ENCODE assay signal across 17 cellular contexts in genomic region chr4:150337709-150338108, GRCh38.
DNase-seq lines count a peak whose midpoint lies in the region; TF ChIP-seq lines count a peak whose summit lies in the region.
"Had no signal": no experiment of that assay in that cellular context is flagged by ENCODE, and none has a peak within 500 bp of the region (broad histone marks: within the 10 kb centered on the region; RNA-seq: fewer than 3 reads in every experiment).

No MANE protein-coding gene starts in this region.

- peak overlapping the region; percentile 68 for H3K4me2 ChIP-seq in fibroblast of lung (ENCODE audit: extremely low read depth, insufficient read depth, low read length)
- H3K4me2 ChIP-seq in neural progenitor cell: peak overlapping the region; percentile 54

- TF ChIP-seq CTCF in HFF-Myc (IDR thresholded peaks at IDR 0.05; ENCODE audit: low read depth, low read length, missing control alignments) (no peak), fibroblast of lung (conservative IDR thresholded peaks at IDR 0.05 in 1 of 2, IDR thresholded peaks at IDR 0.05 in 1 of 2; ENCODE audit: low read depth in 1 of 2, low read length in 2 of 2) (no peak), neural progenitor cell (IDR thresholded peaks at IDR 0.05) (no peak)

- peaks cover 10% of the 10 kb centered on the region for H3K4me1 Mint-ChIP-seq in neural progenitor cell

- H3K9ac ChIP-seq in fibroblast of lung (ENCODE audit: insufficient read depth, low read length) (no peak overlapping the region), neural progenitor cell (no peak overlapping the region)

- H3K79me2 ChIP-seq in fibroblast of lung (ENCODE audit: control insufficient read depth, insufficient read depth, low read length): no peaks in the 10 kb centered on the region
- no peaks in the 10 kb centered on the region for H3K79me2 ChIP-seq in neural progenitor cell (ENCODE audit: low read depth)

- DNase-seq in AG20443 (ENCODE audit: low spot score) (peak; percentile 31), HFF-Myc (ENCODE audit: extremely low read depth, low read depth) (peak; percentile 47), fibroblast of lung (ENCODE audit: low read depth in 2 of 2) (peak; percentile 45 to 79), neural progenitor cell (ENCODE audit: low spot score) (no peak), NCI-H1436 (lab: John Stamatoyannopoulos, UW) (no peak), NOMO-1 treated with dmso at 0.1 percent for 144 hours (lab: John Stamatoyannopoulos, UW; ENCODE audit: unreplicated experiment) (no peak), C1 segment of cervical spinal cord (lab: John Stamatoyannopoulos, UW) (no peak), NCI-H187 (lab: John Stamatoyannopoulos, UW) (no peak)
- DNase-seq: activated CD4-positive, alpha-beta memory T cell treated with anti-CD3 and anti-CD28 coated beads for 36 hours; aorta; CD8-positive, alpha-beta T cell; cortex of kidney; NCI-H1092 treated with DMSO at 0.1 percent for 48 hours; ovary had no signal

- H3K9me3 ChIP-seq in fibroblast of lung (ENCODE audit: control insufficient read depth, insufficient read depth, low read depth, low read length) (no peaks in the 10 kb centered on the region), neural progenitor cell (ENCODE audit: low read depth) (no peaks in the 10 kb centered on the region)
- H3K9me3 ChIP-seq: esophagus muscularis mucosa, ovary, suprapubic skin had no signal

- H3K36me3 ChIP-seq in fibroblast of lung (ENCODE audit: control insufficient read depth, insufficient read depth, low read length): no peaks in the 10 kb centered on the region
- H3K36me3 ChIP-seq in neural progenitor cell: no peaks in the 10 kb centered on the region
- H3K36me3 ChIP-seq: esophagus muscularis mucosa, ovary, suprapubic skin had no signal

- no peaks in the 10 kb centered on the region for H4K20me1 ChIP-seq in fibroblast of lung (ENCODE audit: control insufficient read depth, extremely low read depth, insufficient read depth, low read length)
- no peaks in the 10 kb centered on the region for H4K20me1 ChIP-seq in neural progenitor cell (ENCODE audit: low read depth)

- no peak overlapping the region for H3K4me3 Mint-ChIP-seq in neural progenitor cell
- H3K4me3 Mint-ChIP-seq: activated CD4-positive, alpha-beta memory T cell treated with anti-CD3 and anti-CD28 coated beads for 36 hours; CD8-positive, alpha-beta T cell had no signal

- H3F3A ChIP-seq in neural progenitor cell (ENCODE audit: low read depth): peaks cover 4% of the 10 kb centered on the region

- H3K27ac ChIP-seq in fibroblast of lung (ENCODE audit: insufficient read depth, low read length): no peak overlapping the region
- H3K27ac ChIP-seq in neural progenitor cell: peak overlapping the region; percentile 46
- H3K27ac ChIP-seq: esophagus muscularis mucosa, ovary, suprapubic skin had no signal

- H3K4me1 ChIP-seq in fibroblast of lung (ENCODE audit: control insufficient read depth, extremely low read depth, insufficient read depth, low read length) (peaks cover 4% of the 10 kb centered on the region), neural progenitor cell (peaks cover 21% of the 10 kb centered on the region)
- H3K4me1 ChIP-seq: suprapubic skin had no signal

- no peak overlapping the region for H3K4me3 ChIP-seq in HFF-Myc (replicated peaks; ENCODE audit: low read depth, low read length)
- H3K4me3 ChIP-seq in fibroblast of lung (replicated peaks in 1 of 4; ENCODE audit: control extremely low read depth in 1 of 4, insufficient read depth in 1 of 4, low read depth in 3 of 4, low read length in 4 of 4): no peak overlapping the region
- no peak overlapping the region for H3K4me3 ChIP-seq in neural progenitor cell
- H3K4me3 ChIP-seq: ovary, suprapubic skin had no signal

- H3K27ac Mint-ChIP-seq in neural progenitor cell: no peak overlapping the region
- H3K27ac Mint-ChIP-seq: activated CD4-positive, alpha-beta memory T cell treated with anti-CD3 and anti-CD28 coated beads for 36 hours; activated T-helper 2 cell treated with anti-CD3 and anti-CD28 coated beads, Interferon-gamma antibody, Interleukin-2, Interleukin-4, amounts not matched to agents 10 μg/mL and 5 μg/mL and 100 μg/mL, durations not matched to agents 14 hours and 24 hours and 36 hours; CD8-positive, alpha-beta T cell had no signal

- H2AFZ ChIP-seq in fibroblast of lung (ENCODE audit: low read length) (no peak overlapping the region), neural progenitor cell (replicated peaks) (no peak overlapping the region)

- H3K27me3 ChIP-seq in fibroblast of lung (ENCODE audit: control insufficient read depth, insufficient read depth, low read length): no peaks in the 10 kb centered on the region
- no peaks in the 10 kb centered on the region for H3K27me3 ChIP-seq in neural progenitor cell
- H3K27me3 ChIP-seq: esophagus muscularis mucosa, ovary, suprapubic skin had no signal

- H3K27me3 Mint-ChIP-seq in neural progenitor cell (ENCODE audit: insufficient read depth, low read depth): no peaks in the 10 kb centered on the region
- H3K27me3 Mint-ChIP-seq: activated CD4-positive, alpha-beta memory T cell treated with anti-CD3 and anti-CD28 coated beads for 36 hours had no signal

- H3K36me3 Mint-ChIP-seq in neural progenitor cell: peaks cover 3% of the 10 kb centered on the region

- H3K9me3 Mint-ChIP-seq in neural progenitor cell: no peaks in the 10 kb centered on the region
- H3K9me3 Mint-ChIP-seq: activated CD4-positive, alpha-beta memory T cell treated with anti-CD3 and anti-CD28 coated beads for 36 hours; activated T-helper 2 cell treated with anti-CD3 and anti-CD28 coated beads, Interferon-gamma antibody, Interleukin-2, Interleukin-4, amounts not matched to agents 10 μg/mL and 5 μg/mL and 100 μg/mL, durations not matched to agents 14 hours and 24 hours and 36 hours; CD8-positive, alpha-beta T cell had no signal

Comparison
In these comparisons a context has a peak if more than half of its experiments do, and no peak if none do; other contexts are left out.
1. DNase-seq: peak in AG20443 (single experiment), HFF-Myc (single experiment) and fibroblast of lung (2 of 2); none in neural progenitor cell (single experiment), NCI-H1436 (single experiment), NOMO-1 treated with dmso at 0.1 percent for 144 hours (single experiment), C1 segment of cervical spinal cord (0 of 14) and NCI-H187 (0 of 2).